1 cellular context compared by ENCODE assay signal in genomic region chr17:29578626-29579485, GRCh38.
TF ChIP-seq lines count a peak whose summit lies in the region.

No MANE protein-coding gene starts in this region.

TF ChIP-seq in IMR-90, 13 proteins besides CTCF, POLR2A, EP300 and RAD21 (continued from another document):
- TF ChIP-seq ELK1 (IDR thresholded peaks at IDR 0.05; ENCODE audit: borderline replicate concordance, low read depth, low read length) (no peak), RCOR1 (IDR thresholded peaks at IDR 0.05; ENCODE audit: insufficient replicate concordance, low read length) (no peak), MAZ (IDR thresholded peaks at IDR 0.05; ENCODE audit: borderline replicate concordance, low read depth, low read length) (no peak), CHD1 (IDR thresholded peaks at IDR 0.05; ENCODE audit: low read depth, low read length) (no peak), USF2 (IDR thresholded peaks at IDR 0.05; ENCODE audit: low read depth, low read length) (no peak), MAFK (IDR thresholded peaks at IDR 0.05; ENCODE audit: low read depth, low read length) (no peak), MXI1 (IDR thresholded peaks at IDR 0.05; ENCODE audit: borderline replicate concordance, low read depth, low read length) (no peak), RFX5 (IDR thresholded peaks at IDR 0.05; ENCODE audit: low read depth, low read length) (no peak)
